Comparison of ENCODE assay signal across 22 cellular contexts in the genomic region with DNA sequence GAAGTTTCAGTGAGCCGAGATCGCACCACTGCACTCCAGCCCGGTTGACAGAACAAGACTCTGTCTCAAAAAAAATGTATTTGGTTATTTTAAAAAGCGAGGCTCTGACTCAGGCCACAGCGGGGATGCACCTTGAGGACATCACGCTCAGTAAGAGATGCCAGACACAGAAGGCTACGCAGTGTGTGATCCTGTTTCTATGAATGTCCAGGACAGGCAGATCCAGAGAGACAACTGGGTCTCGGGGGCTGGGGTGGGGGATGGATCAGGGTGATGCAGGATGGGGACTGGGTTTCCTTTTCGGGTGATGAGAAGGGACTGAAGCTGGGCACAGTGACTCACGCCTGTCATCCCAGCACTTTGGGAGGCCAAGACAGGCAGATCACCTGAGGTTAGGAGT. TPM values are rescaled to one million over a fixed set of nuclear protein-coding genes. Genes with fewer than 3 reads are reported as not detected.
"Had no signal": no experiment of that assay in that cellular context is flagged by ENCODE, and none has a peak within 500 bp of the region (broad histone marks: within the 10 kb centered on the region; RNA-seq: fewer than 3 reads in every experiment).

No MANE protein-coding gene starts in this region.

- H3K4me1 Mint-ChIP-seq: WTC11 had no signal

- H3K27ac ChIP-seq: brain microvascular endothelial cell, cardiac muscle cell, SJCRH30 had no signal

- DNase-seq: activated CD4-positive, alpha-beta memory T cell treated with anti-CD3 and anti-CD28 coated beads for 36 hours; activated CD4-positive, alpha-beta T cell treated with anti-CD3 and anti-CD28 coated beads for 48 hours; activated CD4-positive, CD25-positive, alpha-beta regulatory T cell treated with anti-CD3 and anti-CD28 coated beads, Interleukin-2, amount 50 U/mL, for 72 hours; activated naive CD4-positive, alpha-beta T cell treated with anti-CD3 and anti-CD28 coated beads, Interleukin-2, amount 50 U/mL, for 16 hours; activated T-cell treated with anti-CD3 and anti-CD28 coated beads, Interleukin-2, amount 50 U/mL, for 4 hours; Kasumi-1; KBM-7; NCI-H1105 treated with DMSO at 0.1 percent for 48 hours; NCI-H1436 treated with DMSO at 0.1 percent for 48 hours; NCI-H187; NCI-H2081; NCI-H510A treated with DMSO at 0.1 percent for 48 hours; NK-92 treated with Interleukin-12 subunit alpha and Interleukin-12 subunit beta, amount 100 ng/mL, for 24 hours; OCI-M1; Right ventricle myocardium superior; RPMI8226 had no signal

- H3K4me3 Mint-ChIP-seq: activated CD4-positive, alpha-beta memory T cell treated with anti-CD3 and anti-CD28 coated beads for 36 hours; activated T-cell treated with anti-CD3 and anti-CD28 coated beads, Interleukin-2, amount 50 U/mL, for 4 hours; WTC11 had no signal

- H3K9me3 Mint-ChIP-seq: activated CD4-positive, alpha-beta memory T cell treated with anti-CD3 and anti-CD28 coated beads for 36 hours; activated T-cell treated with anti-CD3 and anti-CD28 coated beads, Interleukin-2, amount 50 U/mL, for 4 hours; WTC11 had no signal

- ATAC-seq: activated T-cell treated with anti-CD3 and anti-CD28 coated beads, Interleukin-2, amount 50 U/mL, for 4 hours; Panc1; WTC11 had no signal

- H3K27me3 Mint-ChIP-seq: activated CD4-positive, alpha-beta memory T cell treated with anti-CD3 and anti-CD28 coated beads for 36 hours had no signal

- H3K36me3 Mint-ChIP-seq: WTC11 had no signal

- H3K27ac Mint-ChIP-seq: activated CD4-positive, alpha-beta memory T cell treated with anti-CD3 and anti-CD28 coated beads for 36 hours; WTC11 had no signal

RNA-seq across cellular contexts. Expression of a gene that starts 5.7 kb away (rescaled TPM):
- total RNA-seq: activated CD4-positive, alpha-beta memory T cell treated with anti-CD3 and anti-CD28 coated beads for 36 hours; activated T-cell treated with anti-CD3 and anti-CD28 coated beads, Interleukin-2, amount 50 U/mL, for 4 hours; cardiac muscle cell; Right ventricle myocardium superior; SJCRH30; T-helper 1 cell treated with Interleukin-12 subunit alpha and Interleukin-12 subunit beta and Interleukin-4 antibody, amounts not matched to agents 30 ng/mL and 1 ng/mL, for 36 hours; WTC11 had no signal

RNA-seq across cellular contexts. Expression of a gene that starts 29.5 kb away (rescaled TPM):
- total RNA-seq: Right ventricle myocardium superior had no signal
